29 cellular contexts compared by ENCODE assay signal in genomic region chr3:77906102-77906709, GRCh38.
DNase-seq lines count a peak whose midpoint lies in the region; ATAC-seq, FAIRE-seq and TF ChIP-seq lines count a peak whose summit lies in the region.
"Had no signal": no experiment of that assay in that cellular context is flagged by ENCODE, and none has a peak within 500 bp of the region (broad histone marks: within the 10 kb centered on the region; RNA-seq: fewer than 3 reads in every experiment).

No MANE protein-coding gene starts in this region.

- peak overlapping the region; percentile 66 for H3K27ac ChIP-seq in RWPE2 (ENCODE audit: poor library complexity, severe bottlenecking)
- no peak overlapping the region for H3K27ac ChIP-seq in gastrocnemius medialis
- no peak overlapping the region for H3K27ac ChIP-seq in ascending aorta
- H3K27ac ChIP-seq: heart left ventricle, KMS-11, neural progenitor cell, right lobe of liver had no signal

- no peaks in the 10 kb centered on the region for H3K27me3 Mint-ChIP-seq in activated naive CD8-positive, alpha-beta T cell treated with anti-CD3 and anti-CD28 coated beads, Interleukin-2, amount 50 U/mL, for 24 hours
- H3K27me3 Mint-ChIP-seq: activated CD4-positive, alpha-beta memory T cell treated with anti-CD3 and anti-CD28 coated beads for 36 hours; T-cell had no signal

- H3K9me3 ChIP-seq in RWPE2 (ENCODE audit: severe bottlenecking) = no peaks in the 10 kb centered on the region
- H3K9me3 ChIP-seq in gastrocnemius medialis = no peaks in the 10 kb centered on the region
- H3K9me3 ChIP-seq in ascending aorta = no peaks in the 10 kb centered on the region
- H3K9me3 ChIP-seq: heart left ventricle, right lobe of liver had no signal

- H3K36me3 ChIP-seq in RWPE2 (ENCODE audit: low read depth) (no peaks in the 10 kb centered on the region), gastrocnemius medialis (no peaks in the 10 kb centered on the region), ascending aorta (no peaks in the 10 kb centered on the region)
- H3K36me3 ChIP-seq: heart left ventricle, neural progenitor cell, right lobe of liver had no signal

- H3K4me3 ChIP-seq in RWPE2 (ENCODE audit: severe bottlenecking) (no peak overlapping the region), gastrocnemius medialis (no peak overlapping the region), ascending aorta (no peak overlapping the region)
- H3K4me3 ChIP-seq: heart left ventricle, neural progenitor cell, right lobe of liver had no signal

- H3K27ac Mint-ChIP-seq in activated naive CD8-positive, alpha-beta T cell treated with anti-CD3 and anti-CD28 coated beads, Interleukin-2, amount 50 U/mL, for 24 hours = no peak overlapping the region
- H3K27ac Mint-ChIP-seq: activated CD4-positive, alpha-beta memory T cell treated with anti-CD3 and anti-CD28 coated beads for 36 hours; activated naive CD4-positive, alpha-beta T cell treated with anti-CD3 and anti-CD28 coated beads for 36 hours; activated T-helper 1 cell treated with anti-CD3 and anti-CD28 coated beads, Interleukin-12 subunit alpha, Interleukin-12 subunit beta, Interleukin-2, Interleukin-4 antibody, amounts not matched to agents 30 ng/mL and 10 ng/mL and 1 ng/mL, durations not matched to agents 14 hours and 24 hours and 36 hours; neural progenitor cell; stimulated activated effector memory CD8-positive, alpha-beta T cell treated with anti-CD3 and anti-CD28 coated beads, Interleukin-12 subunit alpha, Interleukin-12 subunit beta, amount 100 ng/mL, for 72 hours; T-cell had no signal

- H3K27me3 ChIP-seq in RWPE2 (ENCODE audit: insufficient read depth, poor library complexity, severe bottlenecking) (no peaks in the 10 kb centered on the region), gastrocnemius medialis (no peaks in the 10 kb centered on the region), ascending aorta (no peaks in the 10 kb centered on the region)
- H3K27me3 ChIP-seq: heart left ventricle, neural progenitor cell, right lobe of liver had no signal

- ATAC-seq in RWPE2 (ENCODE audit: low read depth) = peak; percentile 98
- peak; percentile 99 for ATAC-seq in esophagus mucosa
- ATAC-seq in gastrocnemius medialis = no peak
- ATAC-seq in activated naive CD8-positive, alpha-beta T cell treated with anti-CD3 and anti-CD28 coated beads, Interleukin-2, amount 50 U/mL, for 24 hours = no peak
- ATAC-seq: HCT116; heart left ventricle; right lobe of liver; stimulated activated effector memory CD8-positive, alpha-beta T cell treated with anti-CD3 and anti-CD28 coated beads, Interleukin-12 subunit alpha, Interleukin-12 subunit beta, amount 100 ng/mL, for 72 hours; T-cell had no signal

- H3K4me1 ChIP-seq in RWPE2 (ENCODE audit: insufficient read depth, poor library complexity, severe bottlenecking) (peaks cover 10% of the 10 kb centered on the region), gastrocnemius medialis (no peaks in the 10 kb centered on the region), ascending aorta (no peaks in the 10 kb centered on the region)
- H3K4me1 ChIP-seq: heart left ventricle, neural progenitor cell, right lobe of liver had no signal

- no peak overlapping the region for H3K4me3 Mint-ChIP-seq in activated naive CD8-positive, alpha-beta T cell treated with anti-CD3 and anti-CD28 coated beads, Interleukin-2, amount 50 U/mL, for 24 hours
- H3K4me3 Mint-ChIP-seq: activated CD4-positive, alpha-beta memory T cell treated with anti-CD3 and anti-CD28 coated beads for 36 hours; activated naive CD4-positive, alpha-beta T cell treated with anti-CD3 and anti-CD28 coated beads for 36 hours; activated T-helper 1 cell treated with anti-CD3 and anti-CD28 coated beads, Interleukin-12 subunit alpha, Interleukin-12 subunit beta, Interleukin-2, Interleukin-4 antibody, amounts not matched to agents 30 ng/mL and 10 ng/mL and 1 ng/mL, durations not matched to agents 14 hours and 24 hours and 36 hours; neural progenitor cell; stimulated activated effector memory CD8-positive, alpha-beta T cell treated with anti-CD3 and anti-CD28 coated beads, Interleukin-12 subunit alpha, Interleukin-12 subunit beta, amount 100 ng/mL, for 72 hours; T-cell had no signal

- no peak for TF ChIP-seq POLR2A in gastrocnemius medialis (IDR thresholded peaks at IDR 0.05)

- FAIRE-seq in D721Med (lab: Jason Lieb, UNC) = no peak

- DNase-seq in HPDE6-E6E7 (ENCODE audit: extremely low spot score) = peak; percentile 49
- DNase-seq in RWPE2 (ENCODE audit: low spot score) = no peak
- peak; percentile 65 for DNase-seq in pulmonary artery endothelial cell (ENCODE audit: low read depth, low spot score)
- DNase-seq in gastrocnemius medialis = no peak
- DNase-seq in D721Med (ENCODE audit: insufficient read length, low spot score) = no peak
- DNase-seq in activated naive CD8-positive, alpha-beta T cell treated with anti-CD3 and anti-CD28 coated beads, Interleukin-2, amount 50 U/mL, for 24 hours = no peak
- no peak for DNase-seq in ascending aorta (ENCODE audit: low spot score in 2 of 2)
- DNase-seq: activated CD4-positive, alpha-beta memory T cell treated with anti-CD3 and anti-CD28 coated beads for 36 hours; activated CD8-positive, alpha-beta memory T cell treated with anti-CD3 and anti-CD28 coated beads, Interleukin-2, amount 50 U/mL, for 4 hours; activated naive CD4-positive, alpha-beta T cell treated with anti-CD3 and anti-CD28 coated beads for 36 hours; amniotic stem cell; C1 segment of cervical spinal cord; COR-L47; cortex of kidney; DMS79 treated with DMSO at 0.1 percent for 48 hours; heart left ventricle; mesendoderm; NCI-H2171; NCI-H524 treated with DMSO at 0.1 percent for 48 hours; posterior cingulate gyrus; right lobe of liver; stimulated activated CD4-positive, alpha-beta T cell treated with anti-CD3 and anti-CD28 coated beads, Interleukin-4, amount 100 ng/mL, for 24 hours; T-cell had no signal

- H3K4me1 Mint-ChIP-seq in activated naive CD8-positive, alpha-beta T cell treated with anti-CD3 and anti-CD28 coated beads, Interleukin-2, amount 50 U/mL, for 24 hours = no peaks in the 10 kb centered on the region
- H3K4me1 Mint-ChIP-seq: neural progenitor cell; stimulated activated effector memory CD8-positive, alpha-beta T cell treated with anti-CD3 and anti-CD28 coated beads, Interleukin-12 subunit alpha, Interleukin-12 subunit beta, amount 100 ng/mL, for 72 hours; T-cell had no signal

- in situ Hi-C loops in gastrocnemius medialis (cut with MboI; ENCODE audit: low sequenced_read_pairs in 4 of 4) = no loop called here

- peak; percentile 13 for TF ChIP-seq CTCF in RWPE2 (IDR thresholded peaks at IDR 0.05; ENCODE audit: poor library complexity, severe bottlenecking)
- TF ChIP-seq CTCF in gastrocnemius medialis (IDR thresholded peaks at IDR 0.05 in 4 of 5, conservative IDR thresholded peaks at IDR 0.05 in 1 of 5) = no peak
- TF ChIP-seq CTCF in D721Med (IDR thresholded peaks at IDR 0.05; ENCODE audit: insufficient read depth, missing control alignments) = no peak
- TF ChIP-seq CTCF in ascending aorta (IDR thresholded peaks at IDR 0.05) = no peak

- intact Hi-C loops in gastrocnemius medialis (cut with DNase I; ENCODE audit: low total_unique reads) = no loop called here
- intact Hi-C loops in ascending aorta (cut with DNase I) = no loop called here

- no peaks in the 10 kb centered on the region for H3K36me3 Mint-ChIP-seq in activated naive CD8-positive, alpha-beta T cell treated with anti-CD3 and anti-CD28 coated beads, Interleukin-2, amount 50 U/mL, for 24 hours (ENCODE audit: low read depth)
- H3K36me3 Mint-ChIP-seq: activated CD4-positive, alpha-beta memory T cell treated with anti-CD3 and anti-CD28 coated beads for 36 hours; neural progenitor cell; stimulated activated effector memory CD8-positive, alpha-beta T cell treated with anti-CD3 and anti-CD28 coated beads, Interleukin-12 subunit alpha, Interleukin-12 subunit beta, amount 100 ng/mL, for 72 hours; T-cell had no signal

- H3K9me3 Mint-ChIP-seq in activated naive CD8-positive, alpha-beta T cell treated with anti-CD3 and anti-CD28 coated beads, Interleukin-2, amount 50 U/mL, for 24 hours = peaks cover 19% of the 10 kb centered on the region

Comparison
In these comparisons a context has a peak if more than half of its experiments do, and no peak if none do; other contexts are left out.
1. DNase-seq: peak in HPDE6-E6E7 (single experiment) and pulmonary artery endothelial cell (single experiment); none in RWPE2 (single experiment), gastrocnemius medialis (0 of 2), D721Med (single experiment), activated naive CD8-positive, alpha-beta T cell treated with anti-CD3 and anti-CD28 coated beads, Interleukin-2, amount 50 U/mL, for 24 hours (single experiment) and ascending aorta (0 of 2).
2. ATAC-seq: peak in RWPE2 (single experiment) and esophagus mucosa (single experiment); none in gastrocnemius medialis (0 of 2) and activated naive CD8-positive, alpha-beta T cell treated with anti-CD3 and anti-CD28 coated beads, Interleukin-2, amount 50 U/mL, for 24 hours (single experiment).